Comparison of ENCODE assay signal across 9 cellular contexts in genomic region chr18:3251963-3252277, GRCh38. TPM values are rescaled to one million over a fixed set of nuclear protein-coding genes. Genes with fewer than 3 reads are reported as not detected.
DNase-seq lines count a peak whose midpoint lies in the region; ATAC-seq, FAIRE-seq and TF ChIP-seq lines count a peak whose summit lies in the region.
"Had no signal": no experiment of that assay in that cellular context is flagged by ENCODE, and none has a peak within 500 bp of the region (broad histone marks: within the 10 kb centered on the region; RNA-seq: fewer than 3 reads in every experiment).

No MANE protein-coding gene starts in this region.

- peaks cover 77% of the 10 kb centered on the region for H3K79me2 ChIP-seq in fibroblast of lung (ENCODE audit: control insufficient read depth, insufficient read depth, low read length)

- H2AFZ ChIP-seq in fibroblast of lung (ENCODE audit: low read length), result no peak overlapping the region

- H3K4me2 ChIP-seq in fibroblast of lung (ENCODE audit: extremely low read depth, insufficient read depth, low read length), result peak overlapping the region; percentile 55

- no peak for ATAC-seq in T-helper 17 cell
- no peak for ATAC-seq in pancreas
- ATAC-seq: WTC11 had no signal

- H3K4me3 Mint-ChIP-seq in T-helper 17 cell, result peak overlapping the region; percentile 63
- H3K4me3 Mint-ChIP-seq: WTC11 had no signal

- DNase-seq in GM04503 (ENCODE audit: low read depth), result peak; percentile 63
- no peak for DNase-seq in T-helper 17 cell
- DNase-seq in fibroblast of lung (ENCODE audit: low read depth in 2 of 2), result peak in 1 of 2 donors; percentile 69
- DNase-seq in pancreas, result no peak
- DNase-seq in NCI-H82 (lab: John Stamatoyannopoulos, UW), result no peak
- no peak for DNase-seq in testis
- no peak for DNase-seq in NCI-H226

- peak overlapping the region; percentile 95 for H3K27ac Mint-ChIP-seq in T-helper 17 cell
- H3K27ac Mint-ChIP-seq: WTC11 had no signal

- H3K9ac ChIP-seq in fibroblast of lung (ENCODE audit: insufficient read depth, low read length) (no peak overlapping the region), rectal smooth muscle tissue (ENCODE audit: low read length) (no peak overlapping the region)

- 68 to 70% methylated on average over 3 of the region's 3 CpGs for WGBS in pancreas, 2 donors
- WGBS in testis, 2 donors, result 54 to 59% methylated on average over 3 of the region's 3 CpGs

- no peak for TF ChIP-seq CTCF in fibroblast of lung (conservative IDR thresholded peaks at IDR 0.05 in 1 of 2, IDR thresholded peaks at IDR 0.05 in 1 of 2; ENCODE audit: low read depth in 1 of 2, low read length in 2 of 2)
- TF ChIP-seq CTCF in pancreas (IDR thresholded peaks at IDR 0.05), result no peak
- TF ChIP-seq CTCF in testis (IDR thresholded peaks at IDR 0.05), result no peak

- H3K27ac ChIP-seq in fibroblast of lung (ENCODE audit: insufficient read depth, low read length) (peak overlapping the region; percentile 46), rectal smooth muscle tissue (ENCODE audit: low read depth, low read length) (peak overlapping the region; percentile 17), pancreas (peak overlapping the region in 2 of 4 donors; percentile 3 to 66), testis (peak overlapping the region in 1 of 2 donors; percentile 12)

- H3K27me3 Mint-ChIP-seq in T-helper 17 cell, result no peaks in the 10 kb centered on the region

- H3K36me3 Mint-ChIP-seq in T-helper 17 cell (ENCODE audit: low read depth), result peaks cover 11% of the 10 kb centered on the region

- H4K20me1 ChIP-seq in fibroblast of lung (ENCODE audit: control insufficient read depth, extremely low read depth, insufficient read depth, low read length), result peaks cover 2% of the 10 kb centered on the region

- TF ChIP-seq POLR2A in testis (IDR thresholded peaks at IDR 0.05), result no peak

- H3K36me3 ChIP-seq in fibroblast of lung (ENCODE audit: control insufficient read depth, insufficient read depth, low read length), result peaks cover 13% of the 10 kb centered on the region
- peaks cover 17% of the 10 kb centered on the region for H3K36me3 ChIP-seq in rectal smooth muscle tissue (ENCODE audit: control insufficient read depth, insufficient read depth, low read length)
- H3K36me3 ChIP-seq in pancreas, result peaks cover 0 to 28% (median 16%) of the 10 kb centered on the region in 3 donors
- H3K36me3 ChIP-seq in testis (ENCODE audit: low read depth, missing control alignments), result no peaks in the 10 kb centered on the region

- H3K4me1 Mint-ChIP-seq in T-helper 17 cell, result peaks cover 49% of the 10 kb centered on the region

- no peak for FAIRE-seq in pancreas (lab: Jason Lieb, UNC)

- H3K4me3 ChIP-seq in fibroblast of lung (replicated peaks in 1 of 4; ENCODE audit: control extremely low read depth in 1 of 4, insufficient read depth in 1 of 4, low read depth in 3 of 4, low read length in 4 of 4) (no peak overlapping the region), rectal smooth muscle tissue (ENCODE audit: low read length) (peak overlapping the region; percentile 6), pancreas (no peak overlapping the region), testis (no peak overlapping the region)

- H3K9me3 ChIP-seq in T-helper 17 cell (ENCODE audit: control insufficient read depth, low read length, poor library complexity, severe bottlenecking) (no peaks in the 10 kb centered on the region), fibroblast of lung (ENCODE audit: control insufficient read depth, insufficient read depth, low read depth, low read length) (no peaks in the 10 kb centered on the region), pancreas (no peaks in the 10 kb centered on the region), testis (no peaks in the 10 kb centered on the region)

- H3K27me3 ChIP-seq in fibroblast of lung (ENCODE audit: control insufficient read depth, insufficient read depth, low read length) (no peaks in the 10 kb centered on the region), rectal smooth muscle tissue (ENCODE audit: control insufficient read depth, insufficient read depth, low read length) (no peaks in the 10 kb centered on the region), pancreas (no peaks in the 10 kb centered on the region), testis (no peaks in the 10 kb centered on the region)

- H3K4me1 ChIP-seq in fibroblast of lung (ENCODE audit: control insufficient read depth, extremely low read depth, insufficient read depth, low read length), result peaks cover 13% of the 10 kb centered on the region
- H3K4me1 ChIP-seq in rectal smooth muscle tissue (ENCODE audit: control insufficient read depth, insufficient read depth, low read length), result peaks cover 18% of the 10 kb centered on the region
- peaks cover 21 to 40% (median 39%) of the 10 kb centered on the region in 3 donors for H3K4me1 ChIP-seq in pancreas
- H3K4me1 ChIP-seq in testis, result peaks cover 20% of the 10 kb centered on the region

- intact Hi-C loops in pancreas (cut with DNase I) (no loop called here), testis (cut with DNase I; ENCODE audit: low total_unique reads) (no loop called here)

RNA-seq across cellular contexts. Expression of gene MYL12A, which starts 4.3 kb away (rescaled TPM):
- 100 to 1,000 TPM; 480 to 500 TPM for total RNA-seq in T-helper 17 cell
- 499 and 826 TPM in 2 replicates for total RNA-seq in fibroblast of lung
- 985 and 1,436 TPM in 2 replicates for polyA plus RNA-seq in fibroblast of lung
- polyA plus RNA-seq in fibroblast of lung (2012), result 632 and 849 TPM in 2 replicates
- polyA minus RNA-seq in fibroblast of lung (ENCODE audit: low replicate concordance), result 155 and 256 TPM in 2 replicates
- 100 to 1,000 TPM in 5 of 6 donors, 10 to 100 TPM in 1; 89.6 to 203 (median 105) TPM for total RNA-seq in pancreas
- polyA plus RNA-seq in pancreas, result 100 to 1,000 TPM; 125 to 157 TPM
- total RNA-seq in testis, result 100 to 1,000 TPM; 148 to 177 TPM
- 219 TPM for polyA plus RNA-seq in testis (ENCODE audit: insufficient read depth, low read depth, low replicate concordance)

RNA-seq across cellular contexts. Expression of gene MYL12B, which starts 10.0 kb away (rescaled TPM):
- total RNA-seq in T-helper 17 cell, result 100 to 1,000 TPM; 172 to 178 TPM
- total RNA-seq in fibroblast of lung, result 259 and 473 TPM in 2 replicates
- 874 and 1,122 TPM in 2 replicates for polyA plus RNA-seq in fibroblast of lung
- 666 and 755 TPM in 2 replicates for polyA plus RNA-seq in fibroblast of lung (2012)
- polyA minus RNA-seq in fibroblast of lung (ENCODE audit: low replicate concordance), result 118 and 227 TPM in 2 replicates
- 100 to 1,000 TPM in 2 of 6 donors, 10 to 100 TPM in 4; 63.0 to 195 (median 82.7) TPM for total RNA-seq in pancreas
- 100 to 1,000 TPM; 198 to 208 TPM for polyA plus RNA-seq in pancreas
- total RNA-seq in testis, result 100 to 1,000 TPM; 215 to 255 TPM
- 372 TPM for polyA plus RNA-seq in testis (ENCODE audit: insufficient read depth, low read depth, low replicate concordance)

RNA-seq across cellular contexts. Expression of gene MYOM1, which starts 32.2 kb away (rescaled TPM):
- total RNA-seq in T-helper 17 cell (1 to 10 TPM in 1 of 2 donors, under 1 TPM in 1; 0.92 to 3.2 TPM), fibroblast of lung (0.26 and 0.83 TPM in 2 replicates), pancreas (10 to 100 TPM in 4 of 6 donors, 1 to 10 TPM in 2; 4.7 to 16.8 (median 12.1) TPM), testis (10 to 100 TPM in 1 of 2 donors, 1 to 10 TPM in 1; 9.1 to 19.9 TPM)
- polyA plus RNA-seq in fibroblast of lung (0.05 and 0.07 TPM in 2 replicates), pancreas (10 to 100 TPM; 14.3 to 18.2 TPM), testis (ENCODE audit: insufficient read depth, low read depth, low replicate concordance) (16.9 TPM)
- 0.06 and 0.07 TPM in 2 replicates for polyA plus RNA-seq in fibroblast of lung (2012)
- polyA minus RNA-seq in fibroblast of lung (ENCODE audit: low replicate concordance), result 0.22 TPM in 1 of 2 replicates, not detected in the other
